ENCODE assay signal across 10 cellular contexts in genomic region chr14:30656190-30656632, GRCh38. TPM values are rescaled to one million over a fixed set of nuclear protein-coding genes. Genes with fewer than 3 reads are reported as not detected.
DNase-seq lines count a peak whose midpoint lies in the region; ATAC-seq, FAIRE-seq and TF ChIP-seq lines count a peak whose summit lies in the region.
"Had no signal": no experiment of that assay in that cellular context is flagged by ENCODE, and none has a peak within 500 bp of the region (broad histone marks: within the 10 kb centered on the region; RNA-seq: fewer than 3 reads in every experiment).

No MANE protein-coding gene starts in this region.

- peaks cover 0 to 2% (median 0%) of the 10 kb centered on the region in 3 donors for H3K4me1 Mint-ChIP-seq in T-cell
- no peaks in the 10 kb centered on the region for H3K4me1 Mint-ChIP-seq in activated T-helper 17 cell treated with anti-CD3 and anti-CD28 coated beads, Interleukin-2, amount 50 U/mL, for 72 hours

- peak in 3 of 4 experiments; percentile 34 to 60 (median 52) for ATAC-seq in T-cell (replicated peaks in 1 of 4)
- ATAC-seq in HG03439 (IDR thresholded peaks at IDR 0.05; ENCODE audit: unreplicated experiment) = no peak
- no peak for ATAC-seq in HG02870 (IDR thresholded peaks at IDR 0.05; ENCODE audit: unreplicated experiment)
- no peak for ATAC-seq in activated T-helper 17 cell treated with anti-CD3 and anti-CD28 coated beads, Interleukin-2, amount 50 U/mL, for 72 hours (replicated peaks)

- TF ChIP-seq CTCF in HFF-Myc (IDR thresholded peaks at IDR 0.05; ENCODE audit: low read depth, low read length, missing control alignments) = peak; percentile 77
- peak in 2 of 3 experiments; percentile 72 to 77; a peak in 3 of 4 replicates for TF ChIP-seq CTCF in H1 (IDR thresholded peaks at IDR 0.05; ENCODE audit: control extremely low read depth in 1 of 3, insufficient read depth in 1 of 3, low read depth in 1 of 3, low read length in 3 of 3)

- H3K79me2 ChIP-seq in H1 (ENCODE audit: control insufficient read depth in 1 of 2, insufficient read depth in 2 of 2, low read length in 2 of 2) = no peaks in the 10 kb centered on the region

- H3K27me3 ChIP-seq in H1 (replicated peaks in 1 of 4; ENCODE audit: control insufficient read depth in 3 of 4, extremely low read depth in 1 of 4, insufficient read depth in 3 of 4, low read length in 3 of 4) = no peaks in the 10 kb centered on the region
- no peaks in the 10 kb centered on the region for H3K27me3 ChIP-seq in mesenchymal stem cell (ENCODE audit: control insufficient read depth in 1 of 2, insufficient read depth in 1 of 2, low read length in 2 of 2)

- H3K36me3 ChIP-seq in H1 (ENCODE audit: control insufficient read depth in 2 of 4, insufficient read depth in 4 of 4, low read length in 3 of 4) (peaks cover 2 to 57% (median 22%) of the 10 kb centered on the region in 4 experiments; a peak in 7 of 8 replicates), mesenchymal stem cell (ENCODE audit: control insufficient read depth in 1 of 2, insufficient read depth in 2 of 2, low read depth in 1 of 2, low read length in 2 of 2) (peaks cover 18 to 89% of the 10 kb centered on the region in 2 experiments)

- POLR2A ChIA-PET in T-cell (lab: Charles Lee) (no interaction called here), H1 (lab: Charles Lee; ENCODE audit: partially characterized antibody) (interaction anchor here (0.9 kb wide), 1 partner anchor 35 kb away, joined by 3 read pairs; no protein-coding TSS in a partner anchor)

- no peak overlapping the region for H3K14ac ChIP-seq in H1 (ENCODE audit: insufficient read length)
- no peak overlapping the region for H3K14ac ChIP-seq in mesenchymal stem cell (ENCODE audit: low read length in 2 of 2)

- H2BK12ac ChIP-seq in H1 (ENCODE audit: low read depth, low read length) = no peak overlapping the region
- no peak overlapping the region for H2BK12ac ChIP-seq in mesenchymal stem cell (ENCODE audit: low read length in 2 of 2)

- no peak overlapping the region for H2BK20ac ChIP-seq in H1 (ENCODE audit: low read length)

- H3K79me1 ChIP-seq in H1 (ENCODE audit: low read depth, low read length) = no peaks in the 10 kb centered on the region
- H3K79me1 ChIP-seq in mesenchymal stem cell (replicated peaks; ENCODE audit: low read length, poor library complexity, severe bottlenecking) = peaks cover 21% of the 10 kb centered on the region

- WGBS in H1 (ENCODE audit: extremely low coverage in 1 of 2, insufficient coverage in 1 of 2, insufficient read length in 1 of 2, insufficient replicate concordance in 2 of 2, low coverage in 1 of 2, low lambda C conversion rate in 2 of 2, missing lambda C conversion rate in 1 of 2), 2 experiments = 60% methylated on average over 8 of the region's 8 CpGs; no CpG with 5 or more reads in 1 of the 2 experiments
- 72% methylated on average over 8 of the region's 8 CpGs for WGBS in mesenchymal stem cell

- H2AK5ac ChIP-seq in H1 (ENCODE audit: low read depth, low read length) (no peak overlapping the region), mesenchymal stem cell (ENCODE audit: low read length, severe bottlenecking) (peak overlapping the region; percentile 37)

- H4K91ac ChIP-seq in H1 (replicated peaks; ENCODE audit: insufficient read length, low read length) = no peak overlapping the region
- no peak overlapping the region for H4K91ac ChIP-seq in mesenchymal stem cell (ENCODE audit: low read length)

- no peaks in the 10 kb centered on the region for H3K9me3 ChIP-seq in H1 (ENCODE audit: insufficient read depth in 2 of 2, low read depth in 1 of 2, low read length in 1 of 2)
- no peaks in the 10 kb centered on the region for H3K9me3 ChIP-seq in mesenchymal stem cell (ENCODE audit: control insufficient read depth, low read length)

- H3K36me3 Mint-ChIP-seq in T-cell = peaks cover 33% of the 10 kb centered on the region
- H3K36me3 Mint-ChIP-seq in activated T-helper 17 cell treated with anti-CD3 and anti-CD28 coated beads, Interleukin-2, amount 50 U/mL, for 72 hours (ENCODE audit: low read depth) = peaks cover 31% of the 10 kb centered on the region

- H3K9ac ChIP-seq in H1 (replicated peaks in 1 of 4; ENCODE audit: extremely low read depth in 1 of 4, low read depth in 3 of 4, low read length in 3 of 4) (no peak overlapping the region), mesenchymal stem cell (ENCODE audit: low read length) (no peak overlapping the region)

- H3K4ac ChIP-seq in H1 (replicated peaks; ENCODE audit: insufficient read length, low read depth, low read length) (no peak overlapping the region), mesenchymal stem cell (ENCODE audit: low read depth in 1 of 2, low read length in 2 of 2) (no peak overlapping the region)

- H3K27me3 Mint-ChIP-seq in T-cell = no peaks in the 10 kb centered on the region
- no peaks in the 10 kb centered on the region for H3K27me3 Mint-ChIP-seq in activated T-helper 17 cell treated with anti-CD3 and anti-CD28 coated beads, Interleukin-2, amount 50 U/mL, for 72 hours

- H3K27ac Mint-ChIP-seq in T-cell = no peak overlapping the region
- H3K27ac Mint-ChIP-seq in activated T-helper 17 cell treated with anti-CD3 and anti-CD28 coated beads, Interleukin-2, amount 50 U/mL, for 72 hours = no peak overlapping the region
- H3K27ac Mint-ChIP-seq: T-helper 1 cell treated with Interleukin-12 subunit alpha and Interleukin-12 subunit beta and Interleukin-4 antibody, amounts not matched to agents 30 μg/mL and 1 μg/mL, for 36 hours had no signal

- H3K4me2 ChIP-seq in H1 (ENCODE audit: insufficient read depth in 1 of 2, low read depth in 2 of 2, low read length in 2 of 2) = no peak overlapping the region
- H3K4me2 ChIP-seq in mesenchymal stem cell (ENCODE audit: low read length, poor library complexity, severe bottlenecking) = no peak overlapping the region

- no peaks in the 10 kb centered on the region for H3K4me1 ChIP-seq in H1 (replicated peaks in 1 of 4; ENCODE audit: control insufficient read depth in 3 of 4, insufficient read depth in 4 of 4, low read length in 3 of 4)
- no peaks in the 10 kb centered on the region for H3K4me1 ChIP-seq in mesenchymal stem cell (ENCODE audit: control insufficient read depth, insufficient read depth, low read depth, low read length)

- peaks cover 0 to 4% of the 10 kb centered on the region in 2 experiments for H4K20me1 ChIP-seq in H1 (replicated peaks in 1 of 2; ENCODE audit: control insufficient read depth in 1 of 2, insufficient read depth in 2 of 2, low read length in 2 of 2)

- CTCF ChIA-PET in T-cell (lab: Charles Lee) (interaction anchor here (0.6 to 1.2 kb wide), 7 partner anchors 35 to 472 kb away, joined by 3 to 5 read pairs (median 3); no protein-coding TSS in a partner anchor), H1 (lab: Charles Lee; ENCODE audit: partially characterized antibody) (interaction anchor here (0.6 to 3.0 kb wide), 25 partner anchors 8 to 427 kb away, joined by 3 to 16 read pairs (median 3); no protein-coding TSS in a partner anchor)

- H2AFZ ChIP-seq in H1 (ENCODE audit: low read length) (no peak overlapping the region), mesenchymal stem cell (ENCODE audit: low read depth, low read length) (no peak overlapping the region)

- peak; percentile 8 for DNase-seq in DMS114 treated with DMSO at 0.1 percent for 48 hours (lab: John Stamatoyannopoulos, UW; ENCODE audit: unreplicated experiment)
- DNase-seq in HFF-Myc (ENCODE audit: extremely low read depth, low read depth) = peak; percentile 21
- DNase-seq in T-cell = peak in 22 of 34 experiments; percentile 0 to 42 (median 14)
- peak in 1 of 2 experiments; percentile 66 for DNase-seq in H1 (ENCODE audit: low read depth in 1 of 2, low spot score in 2 of 2)
- DNase-seq in mesenchymal stem cell = peak; percentile 53

- no peak for TF ChIP-seq EP300 in H1 (IDR thresholded peaks at IDR 0.05; ENCODE audit: borderline replicate concordance in 1 of 2, low read depth in 2 of 2, low read length in 2 of 2)

- no peak overlapping the region for H3K4me3 Mint-ChIP-seq in T-cell
- no peak overlapping the region for H3K4me3 Mint-ChIP-seq in activated T-helper 17 cell treated with anti-CD3 and anti-CD28 coated beads, Interleukin-2, amount 50 U/mL, for 72 hours
- H3K4me3 Mint-ChIP-seq: T-helper 1 cell treated with Interleukin-12 subunit alpha and Interleukin-12 subunit beta and Interleukin-4 antibody, amounts not matched to agents 30 μg/mL and 1 μg/mL, for 36 hours had no signal

- H4K8ac ChIP-seq in H1 (ENCODE audit: extremely low read depth, insufficient read depth, low read length) = no peak overlapping the region
- peak overlapping the region; percentile 64 for H4K8ac ChIP-seq in mesenchymal stem cell (ENCODE audit: low read length)

- H3K9me3 Mint-ChIP-seq in T-cell = no peaks in the 10 kb centered on the region
- no peaks in the 10 kb centered on the region for H3K9me3 Mint-ChIP-seq in activated T-helper 17 cell treated with anti-CD3 and anti-CD28 coated beads, Interleukin-2, amount 50 U/mL, for 72 hours
- H3K9me3 Mint-ChIP-seq: T-helper 1 cell treated with Interleukin-12 subunit alpha and Interleukin-12 subunit beta and Interleukin-4 antibody, amounts not matched to agents 30 μg/mL and 1 μg/mL, for 36 hours had no signal

- H2BK15ac ChIP-seq in H1 (ENCODE audit: low read length) (no peak overlapping the region), mesenchymal stem cell (ENCODE audit: low read depth, poor library complexity, severe bottlenecking) (no peak overlapping the region)

- no peak for TF ChIP-seq POLR2A in H1 (IDR thresholded peaks at IDR 0.05; ENCODE audit: control extremely low read depth in 1 of 2, low read depth in 2 of 2, low read length in 2 of 2)

- no peak overlapping the region for H3K56ac ChIP-seq in H1 (replicated peaks; ENCODE audit: insufficient read length, low read depth, low read length)

- peak; percentile 90 for FAIRE-seq in H1 (lab: Jason Lieb, UNC)

- no peak overlapping the region for H3K18ac ChIP-seq in H1 (ENCODE audit: extremely low read depth, low read length)
- no peak overlapping the region for H3K18ac ChIP-seq in mesenchymal stem cell (ENCODE audit: low read depth in 1 of 2, low read length in 2 of 2)

- H2BK5ac ChIP-seq in H1 (ENCODE audit: low read depth, low read length) (no peak overlapping the region), mesenchymal stem cell (ENCODE audit: low read depth, low read length, poor library complexity, severe bottlenecking) (no peak overlapping the region)

- H3K23ac ChIP-seq in H1 (ENCODE audit: insufficient read length) (no peak overlapping the region), mesenchymal stem cell (ENCODE audit: low read length in 2 of 2) (no peak overlapping the region)

- H3K23me2 ChIP-seq in H1 (ENCODE audit: low read depth, low read length) = no peaks in the 10 kb centered on the region

- H3K4me3 ChIP-seq in HFF-Myc (replicated peaks; ENCODE audit: low read depth, low read length) (no peak overlapping the region), H1 (ENCODE audit: extremely low read depth in 1 of 4, insufficient read depth in 2 of 4, low read depth in 3 of 4, low read length in 4 of 4) (no peak overlapping the region), mesenchymal stem cell (ENCODE audit: insufficient read depth in 1 of 2, low read depth in 1 of 2, low read length in 2 of 2) (no peak overlapping the region)
- H3K4me3 ChIP-seq: skin epidermis had no signal

- H2BK120ac ChIP-seq in H1 (replicated peaks; ENCODE audit: low read depth, low read length) = no peak overlapping the region
- H2BK120ac ChIP-seq in mesenchymal stem cell (ENCODE audit: low read depth, low read length) = no peak overlapping the region

- H4K5ac ChIP-seq in H1 (ENCODE audit: insufficient read length, low read depth, low read length) = no peak overlapping the region

- H3K27ac ChIP-seq in H1 (ENCODE audit: low read depth, low read length) (no peak overlapping the region), mesenchymal stem cell (ENCODE audit: low read length, poor library complexity, severe bottlenecking) (no peak overlapping the region)
- H3K27ac ChIP-seq: skin epidermis had no signal

- peak; percentile 53 to 60 for TF ChIP-seq RAD21 in H1 (IDR thresholded peaks at IDR 0.05 in 1 of 2, conservative IDR thresholded peaks at IDR 0.05 in 1 of 2; ENCODE audit: low read depth in 2 of 2, low read length in 2 of 2)

RNA-seq across cellular contexts. Expression of gene SCFD1, which starts 34.1 kb away (rescaled TPM):
- 100 to 1,000 TPM in 1 of 5 donors, 10 to 100 TPM in 4; 49.8 to 105 (median 57.3) TPM for total RNA-seq in T-cell
- 64.5 and 65.6 TPM in 2 replicates for total RNA-seq in H1 (2021; fragmentation: NEBNext Ultra II Directional; extraction: Animal tissue kit (Norgen Biotek cat#: 25700))
- 19.6 and 32.8 TPM in 2 replicates for polyA plus RNA-seq in H1 (2011; rRNA removed)
- 40.3 TPM for polyA plus RNA-seq in H1 (2011; cell fraction: cytosol; rRNA removed)
- polyA plus RNA-seq in H1 (2011; cell fraction: nucleus; rRNA removed) = 12.4 TPM
- 34.9 to 59.7 TPM (median 37.5 TPM) in 4 replicates for polyA plus RNA-seq in H1 (2012, experiment 1 of 2)
- 4.6 TPM for polyA plus RNA-seq in H1 (2012, experiment 2 of 2)
- 88.6 TPM for polyA plus RNA-seq in H1 (2013, experiment 1 of 2)
- 94.3 TPM for polyA plus RNA-seq in H1 (2013, experiment 2 of 2)
- 56.7 and 74.6 TPM in 2 replicates for polyA minus RNA-seq in H1 (2011; rRNA and poly(A)+ RNA removed)
- 41.0 TPM for polyA minus RNA-seq in H1 (2011; cell fraction: cytosol; rRNA and poly(A)+ RNA removed)
- polyA minus RNA-seq in H1 (2011; cell fraction: nucleus; rRNA and poly(A)+ RNA removed) = 152 TPM
- 107 TPM for polyA plus RNA-seq in mesenchymal stem cell (2013, experiment 1 of 2)
- 114 TPM for polyA plus RNA-seq in mesenchymal stem cell (2013, experiment 2 of 2)
- 10 to 100 TPM; 53.9 to 70.7 TPM for total RNA-seq in activated T-helper 17 cell treated with anti-CD3 and anti-CD28 coated beads, Interleukin-2, amount 50 U/mL, for 72 hours

Comparison
In these comparisons a context has a peak if more than half of its experiments do, and no peak if none do; other contexts are left out.
1. ATAC-seq: peak in T-cell (3 of 4); none in HG03439 (single experiment), HG02870 (single experiment) and activated T-helper 17 cell treated with anti-CD3 and anti-CD28 coated beads, Interleukin-2, amount 50 U/mL, for 72 hours (single experiment).